8 cellular contexts compared by ENCODE assay signal in genomic region chr20:58818585-58819285, GRCh38. TPM values are rescaled to one million over a fixed set of nuclear protein-coding genes. Genes with fewer than 3 reads are reported as not detected.
DNase-seq lines count a peak whose midpoint lies in the region; ATAC-seq and TF ChIP-seq lines count a peak whose summit lies in the region.
"Had no signal": no experiment of that assay in that cellular context is flagged by ENCODE, and none has a peak within 500 bp of the region (broad histone marks: within the 10 kb centered on the region; RNA-seq: fewer than 3 reads in every experiment).

No MANE protein-coding gene starts in this region.

- CTCF ChIA-PET in WTC11 (lab: Charles Lee): interaction anchor here (0.6 to 1.1 kb wide), 2 partner anchors 25 to 337 kb away, joined by 3 read pairs; no protein-coding TSS in a partner anchor

- H3K9me3 Mint-ChIP-seq in HFFc6 (peaks cover 6% of the 10 kb centered on the region; the same call in 1 of the 2 replicates), WTC11 (peaks cover 12% of the 10 kb centered on the region)
- H3K9me3 Mint-ChIP-seq in T-helper 2 cell treated with Interferon-gamma antibody and Interleukin-4, amounts not matched to agents 5 μg/mL and 100 μg/mL, for 36 hours: peaks cover 12% of the 10 kb centered on the region

- H3K36me3 Mint-ChIP-seq in HFFc6 (ENCODE audit: low read depth): peaks cover 21% of the 10 kb centered on the region
- peaks cover 20% of the 10 kb centered on the region for H3K36me3 Mint-ChIP-seq in T-helper 2 cell treated with Interferon-gamma antibody and Interleukin-4, amounts not matched to agents 5 μg/mL and 100 μg/mL, for 36 hours (ENCODE audit: low read depth)
- H3K36me3 Mint-ChIP-seq in WTC11: peaks cover 49% of the 10 kb centered on the region

- H3K27ac Mint-ChIP-seq in HFFc6 (peak overlapping the region; percentile 67), WTC11 (no peak overlapping the region)
- H3K27ac Mint-ChIP-seq in T-helper 2 cell treated with Interferon-gamma antibody and Interleukin-4, amounts not matched to agents 5 μg/mL and 100 μg/mL, for 36 hours: no peak overlapping the region

- H3K4me1 Mint-ChIP-seq in HFFc6 (ENCODE audit: low read depth): peaks cover 16% of the 10 kb centered on the region
- peaks cover 12% of the 10 kb centered on the region for H3K4me1 Mint-ChIP-seq in T-helper 2 cell treated with Interferon-gamma antibody and Interleukin-4, amounts not matched to agents 5 μg/mL and 100 μg/mL, for 36 hours (ENCODE audit: low read depth)
- H3K4me1 Mint-ChIP-seq in WTC11: no peaks in the 10 kb centered on the region

- no peak overlapping the region for H3K4me3 ChIP-seq in epithelial cell of esophagus (ENCODE audit: low read length)

- ATAC-seq in WTC11: no peak
- ATAC-seq: SK-N-SH treated with all-trans-retinoic acid at 6 μM for 48 hours had no signal

- H3K4me3 Mint-ChIP-seq in HFFc6 (peak overlapping the region; percentile 26), WTC11 (no peak overlapping the region)
- peak overlapping the region; percentile 10 for H3K4me3 Mint-ChIP-seq in T-helper 2 cell treated with Interferon-gamma antibody and Interleukin-4, amounts not matched to agents 5 μg/mL and 100 μg/mL, for 36 hours

- POLR2A ChIA-PET in WTC11 (lab: Charles Lee): no interaction called here

- H3K27me3 Mint-ChIP-seq in HFFc6 (ENCODE audit: insufficient read depth): peaks cover 18% of the 10 kb centered on the region
- peaks cover 3% of the 10 kb centered on the region for H3K27me3 Mint-ChIP-seq in T-helper 2 cell treated with Interferon-gamma antibody and Interleukin-4, amounts not matched to agents 5 μg/mL and 100 μg/mL, for 36 hours (ENCODE audit: low read depth)
- H3K27me3 Mint-ChIP-seq in WTC11 (ENCODE audit: low read depth): no peaks in the 10 kb centered on the region; the same call in 1 of the 2 replicates

- TF ChIP-seq CTCF in HFFc6 (IDR thresholded peaks at IDR 0.05) (no peak), epithelial cell of esophagus (IDR thresholded peaks at IDR 0.05; ENCODE audit: insufficient read depth, low read depth, low read length, missing control alignments) (no peak), WTC11 (IDR thresholded peaks at IDR 0.05) (no peak)

- DNase-seq in HFFc6: peak; percentile 97
- DNase-seq in T-helper 2 cell treated with Interferon-gamma antibody and Interleukin-4, amounts not matched to agents 5 μg/mL and 100 μg/mL, for 36 hours (ENCODE audit: low spot score): peak; percentile 87
- peak; percentile 62 for DNase-seq in epithelial cell of esophagus (ENCODE audit: low read depth)
- DNase-seq in stimulated activated CD4-positive, alpha-beta T cell treated with anti-CD3 and anti-CD28 coated beads, TNF-alpha, amount 100 ng/mL, for 48 hours (ENCODE audit: low read depth in 3 of 3): peak; percentile 40 to 68 (median 53)
- no peak for DNase-seq in WTC11 (ENCODE audit: low spot score)
- DNase-seq in NCI-H2196 (lab: John Stamatoyannopoulos, UW; ENCODE audit: unreplicated experiment): no peak
- no peak for DNase-seq in NCI-H345 (lab: John Stamatoyannopoulos, UW)

TF ChIP-seq in WTC11, 78 proteins besides CTCF, POLR2A, EP300 and RAD21:
- TF ChIP-seq PRRX2 (CRISPR knock-in tag; IDR thresholded peaks at IDR 0.05) (no peak), EMX1 (CRISPR knock-in tag; IDR thresholded peaks at IDR 0.05) (no peak), RELA (CRISPR knock-in tag; IDR thresholded peaks at IDR 0.05; ENCODE audit: borderline replicate concordance) (no peak), IRF2 (CRISPR knock-in tag; IDR thresholded peaks at IDR 0.05; ENCODE audit: borderline replicate concordance, low read depth) (no peak), FOXP1 (CRISPR knock-in tag; IDR thresholded peaks at IDR 0.05; ENCODE audit: borderline replicate concordance) (no peak), NR3C1 (CRISPR knock-in tag; conservative IDR thresholded peaks at IDR 0.05; ENCODE audit: low read depth) (no peak)
- TF ChIP-seq, protein P1, sequence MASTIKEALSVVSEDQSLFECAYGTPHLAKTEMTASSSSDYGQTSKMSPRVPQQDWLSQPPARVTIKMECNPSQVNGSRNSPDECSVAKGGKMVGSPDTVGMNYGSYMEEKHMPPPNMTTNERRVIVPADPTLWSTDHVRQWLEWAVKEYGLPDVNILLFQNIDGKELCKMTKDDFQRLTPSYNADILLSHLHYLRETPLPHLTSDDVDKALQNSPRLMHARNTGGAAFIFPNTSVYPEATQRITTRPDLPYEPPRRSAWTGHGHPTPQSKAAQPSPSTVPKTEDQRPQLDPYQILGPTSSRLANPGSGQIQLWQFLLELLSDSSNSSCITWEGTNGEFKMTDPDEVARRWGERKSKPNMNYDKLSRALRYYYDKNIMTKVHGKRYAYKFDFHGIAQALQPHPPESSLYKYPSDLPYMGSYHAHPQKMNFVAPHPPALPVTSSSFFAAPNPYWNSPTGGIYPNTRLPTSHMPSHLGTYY (CRISPR knock-in tag; IDR thresholded peaks at IDR 0.05): no peak

RNA-seq across cellular contexts. Expression of gene GNAS-AS1, which starts 32.0 kb away (rescaled TPM):
- 1 to 10 TPM; 1.0 to 1.5 (median 1.3) TPM for total RNA-seq in HFFc6 (2021; fragmentation: NEBNext Ultra II Directional; extraction: Animal tissue kit (Norgen Biotek cat#: 25700))
- total RNA-seq in WTC11 (2021): 12.2 to 13.4 TPM (median 12.8 TPM) in 3 replicates

RNA-seq across cellular contexts. Expression of gene GNAS, which starts 33.8 kb away (rescaled TPM):
- 1,000 to 10,000 TPM in 2 of 6 experiments, 100 to 1,000 TPM in 4; 820 to 1,032 (median 914) TPM for total RNA-seq in HFFc6 (2021; fragmentation: NEBNext Ultra II Directional; extraction: Animal tissue kit (Norgen Biotek cat#: 25700))
- total RNA-seq in WTC11 (2021): 868 to 954 TPM (median 912 TPM) in 3 replicates

Comparison
In these comparisons a context has a peak if more than half of its experiments do, and no peak if none do; other contexts are left out.
1. DNase-seq: peak in HFFc6 (single experiment), T-helper 2 cell treated with Interferon-gamma antibody and Interleukin-4, amounts not matched to agents 5 μg/mL and 100 μg/mL, for 36 hours (single experiment), epithelial cell of esophagus (single experiment) and stimulated activated CD4-positive, alpha-beta T cell treated with anti-CD3 and anti-CD28 coated beads, TNF-alpha, amount 100 ng/mL, for 48 hours (3 of 3); none in WTC11 (single experiment), NCI-H2196 (single experiment) and NCI-H345 (single experiment).